8 cellular contexts compared by ENCODE assay signal in the genomic region with DNA sequence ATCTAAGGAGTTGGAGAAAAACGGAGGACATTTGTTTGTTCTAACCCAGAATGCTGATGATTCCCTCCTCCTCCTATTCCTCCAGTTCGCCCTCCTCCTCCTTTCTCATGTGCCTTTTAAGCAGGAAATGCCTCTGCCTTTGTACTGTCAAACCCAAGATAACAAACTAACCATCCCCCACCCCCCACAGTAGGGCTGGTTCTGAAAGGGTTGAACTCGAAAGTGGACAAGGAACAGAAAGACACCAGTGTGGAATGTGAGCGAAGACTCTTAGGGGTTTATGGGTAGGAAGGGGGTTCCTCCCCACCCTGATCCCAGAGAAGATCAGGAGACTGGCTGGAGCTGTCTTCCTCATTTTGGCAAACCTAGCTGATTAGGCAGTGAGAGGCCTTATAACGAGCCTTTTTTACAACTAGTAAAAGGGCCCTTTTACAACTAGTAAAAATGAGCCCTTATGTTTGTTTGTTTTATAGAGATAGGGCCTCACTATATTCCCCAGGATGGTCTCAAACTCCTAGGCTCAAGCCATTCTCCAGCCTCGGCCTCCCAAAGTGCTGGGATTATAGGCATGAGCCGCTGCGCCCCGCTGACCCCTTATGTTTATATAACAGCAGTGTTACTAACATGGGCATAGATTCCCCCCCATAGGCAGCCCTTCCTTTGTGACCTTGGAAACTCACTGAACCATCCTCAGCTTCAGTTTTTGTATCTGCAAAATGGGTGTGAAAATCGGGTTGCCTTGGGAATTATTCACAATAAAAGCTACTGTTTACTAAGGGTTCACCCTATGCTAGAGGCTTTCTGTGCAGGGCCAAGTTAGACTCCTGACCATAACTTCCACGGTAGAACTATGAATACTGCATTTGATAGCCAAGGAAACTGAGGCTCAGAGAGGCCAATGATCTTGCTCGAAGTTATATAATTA. TPM values are rescaled to one million over a fixed set of nuclear protein-coding genes. Genes with fewer than 3 reads are reported as not detected.
DNase-seq lines count a peak whose midpoint lies in the region; ATAC-seq lines count a peak whose summit lies in the region.

No MANE protein-coding gene starts in this region.

- peaks cover 4% of the 10 kb centered on the region for H3K27me3 Mint-ChIP-seq in stimulated activated naive CD8-positive, alpha-beta T cell treated with anti-CD3 and anti-CD28 coated beads, Interleukin-15, Interleukin-2, amounts not matched to agents 100 ng/mL and 50 ng/mL, for 24 hours

- peaks cover 4% of the 10 kb centered on the region for H3K36me3 Mint-ChIP-seq in stimulated activated naive CD8-positive, alpha-beta T cell treated with anti-CD3 and anti-CD28 coated beads, Interleukin-15, Interleukin-2, amounts not matched to agents 100 ng/mL and 50 ng/mL, for 24 hours (ENCODE audit: low read depth)

- peak overlapping the region; percentile 92 for H3K4me3 Mint-ChIP-seq in stimulated activated naive CD8-positive, alpha-beta T cell treated with anti-CD3 and anti-CD28 coated beads, Interleukin-15, Interleukin-2, amounts not matched to agents 100 ng/mL and 50 ng/mL, for 24 hours

- H3K9me3 Mint-ChIP-seq in stimulated activated naive CD8-positive, alpha-beta T cell treated with anti-CD3 and anti-CD28 coated beads, Interleukin-15, Interleukin-2, amounts not matched to agents 100 ng/mL and 50 ng/mL, for 24 hours: no peaks in the 10 kb centered on the region

- DNase-seq in stimulated activated CD4-positive, alpha-beta T cell treated with anti-CD3 and anti-CD28 coated beads, Interleukin-4, amount 100 ng/mL, for 24 hours: peak; percentile 5
- no peak for DNase-seq in stimulated activated CD4-positive, alpha-beta T cell treated with anti-CD3 and anti-CD28 coated beads, Interleukin-1b, Interleukin-23, amount 100 ng/mL, for 48 hours
- DNase-seq in RPMI7951 (ENCODE audit: low read depth) (peak; percentile 74), cerebellum (ENCODE audit: low spot score) (peak; percentile 21), left kidney (ENCODE audit: low read depth, low spot score) (peak; percentile 73), DMS 273 (lab: John Stamatoyannopoulos, UW; ENCODE audit: unreplicated experiment) (no peak)

- peak overlapping the region; percentile 92 for H3K27ac Mint-ChIP-seq in stimulated activated naive CD8-positive, alpha-beta T cell treated with anti-CD3 and anti-CD28 coated beads, Interleukin-15, Interleukin-2, amounts not matched to agents 100 ng/mL and 50 ng/mL, for 24 hours

- no peak for ATAC-seq in GM19463 (IDR thresholded peaks at IDR 0.05; ENCODE audit: unreplicated experiment)

- peaks cover 42% of the 10 kb centered on the region for H3K4me1 Mint-ChIP-seq in stimulated activated naive CD8-positive, alpha-beta T cell treated with anti-CD3 and anti-CD28 coated beads, Interleukin-15, Interleukin-2, amounts not matched to agents 100 ng/mL and 50 ng/mL, for 24 hours (ENCODE audit: low read depth)

RNA-seq across cellular contexts. Expression of gene CHD9, which starts 1.1 kb away (rescaled TPM):
- total RNA-seq in RPMI7951 (2014; rRNA removed; shearing (Covaris generic)): 24.6 and 28.8 TPM in 2 replicates
- total RNA-seq in cerebellum: 185 TPM

RNA-seq across cellular contexts. Expression of gene CHD9NB, which starts 3.2 kb away (rescaled TPM):
- not detected in 2 replicates for total RNA-seq in RPMI7951 (2014; rRNA removed; shearing (Covaris generic))
- 0.73 TPM for total RNA-seq in cerebellum

Comparison
In these comparisons a context has a peak if more than half of its experiments do, and no peak if none do; other contexts are left out.
1. DNase-seq: peak in stimulated activated CD4-positive, alpha-beta T cell treated with anti-CD3 and anti-CD28 coated beads, Interleukin-4, amount 100 ng/mL, for 24 hours (single experiment), RPMI7951 (single experiment), cerebellum (single experiment) and left kidney (single experiment); none in stimulated activated CD4-positive, alpha-beta T cell treated with anti-CD3 and anti-CD28 coated beads, Interleukin-1b, Interleukin-23, amount 100 ng/mL, for 48 hours (single experiment) and DMS 273 (single experiment).